ENCODE assay signal across 8 cellular contexts in the genomic region with DNA sequence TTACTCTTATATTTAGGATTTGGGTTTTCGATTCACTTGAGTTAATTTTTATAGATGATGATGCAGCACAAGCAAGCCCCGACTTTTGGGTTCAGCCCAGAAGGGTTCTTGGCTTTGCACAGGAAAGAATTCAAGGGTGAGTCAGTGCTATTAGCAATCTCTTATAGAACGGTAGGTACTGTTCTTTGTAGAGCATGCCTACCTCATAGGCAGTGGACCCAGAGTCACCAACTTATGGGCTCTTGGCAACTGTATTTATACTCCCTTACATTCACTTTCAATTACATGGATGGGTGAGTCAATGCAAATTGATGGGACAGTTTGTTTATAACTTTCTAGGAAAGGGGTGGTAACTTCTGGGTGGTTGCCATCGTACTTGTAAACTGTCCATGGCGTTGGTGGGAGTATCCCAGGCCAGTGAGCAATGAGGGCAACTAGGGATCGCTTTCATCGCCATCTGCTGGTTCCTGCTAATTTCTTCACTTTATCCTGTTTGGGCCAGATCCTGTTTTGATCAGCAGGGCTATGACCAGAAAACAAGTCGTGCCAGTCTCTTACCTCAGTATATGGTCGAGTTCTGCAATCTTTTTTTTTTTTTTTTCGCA.
DNase-seq lines count a peak whose midpoint lies in the region; ATAC-seq, FAIRE-seq and TF ChIP-seq lines count a peak whose summit lies in the region.

No MANE protein-coding gene starts in this region.

- POLR2A ChIA-PET in Caco-2 (lab: Charles Lee), result no interaction called here

- DNase-seq in Caco-2 (peak; percentile 64 to 70), H7 (peak; percentile 41), RPMI7951 (ENCODE audit: low read depth) (peak; percentile 19), iPS DF 6.9 (ENCODE audit: low read depth, low spot score) (peak; percentile 13), NCI-H2196 treated with DMSO at 0.1 percent for 48 hours (lab: John Stamatoyannopoulos, UW; ENCODE audit: unreplicated experiment) (no peak), HTR-8/SVneo (ENCODE audit: insufficient read length, low spot score) (no peak)
- no peak for DNase-seq in stimulated activated effector memory CD8-positive, alpha-beta T cell treated with anti-CD3 and anti-CD28 coated beads, Interleukin-12 subunit alpha, Interleukin-12 subunit beta, amount 100 ng/mL, for 72 hours (ENCODE audit: low spot score in 2 of 2)

- WGBS in iPS DF 6.9 (ENCODE audit: insufficient coverage, insufficient read length), result no CpG with 5 or more reads among the region's 10 CpGs

- TF ChIP-seq CTCF in Caco-2 (IDR thresholded peaks at IDR 0.05; ENCODE audit: insufficient read depth in 1 of 2, low read depth in 1 of 2, low read length in 1 of 2, severe bottlenecking in 1 of 2, unreplicated experiment in 1 of 2), result peak; percentile 48 to 69

- CTCF ChIA-PET in Caco-2 (lab: Charles Lee), result interaction anchor here (0.6 to 1.0 kb wide), 2 partner anchors 107 to 361 kb away, joined by 3 to 4 read pairs; no protein-coding TSS in a partner anchor

- H3K4me3 ChIP-seq in Caco-2 (ENCODE audit: low read depth, low read length), result no peak overlapping the region
- H3K4me3 ChIP-seq in H7 (ENCODE audit: insufficient read depth, low read depth, low read length), result no peak overlapping the region
- H3K4me3 ChIP-seq in iPS DF 6.9 (ENCODE audit: low read length), result no peak overlapping the region

- FAIRE-seq in HTR-8/SVneo (lab: Jason Lieb, UNC), result no peak

- H3K27me3 Mint-ChIP-seq in Caco-2 (ENCODE audit: insufficient read depth, unreplicated experiment), result no peaks in the 10 kb centered on the region

- H3K36me3 Mint-ChIP-seq in Caco-2 (ENCODE audit: insufficient read depth, unreplicated experiment), result no peaks in the 10 kb centered on the region
- no peaks in the 10 kb centered on the region for H3K36me3 Mint-ChIP-seq in stimulated activated effector memory CD8-positive, alpha-beta T cell treated with anti-CD3 and anti-CD28 coated beads, Interleukin-12 subunit alpha, Interleukin-12 subunit beta, amount 100 ng/mL, for 72 hours

- H3K4me1 Mint-ChIP-seq in Caco-2 (ENCODE audit: low read depth, unreplicated experiment), result no peaks in the 10 kb centered on the region
- no peaks in the 10 kb centered on the region for H3K4me1 Mint-ChIP-seq in stimulated activated effector memory CD8-positive, alpha-beta T cell treated with anti-CD3 and anti-CD28 coated beads, Interleukin-12 subunit alpha, Interleukin-12 subunit beta, amount 100 ng/mL, for 72 hours

- H3K27ac ChIP-seq in iPS DF 6.9 (ENCODE audit: low read length), result no peak overlapping the region

- no TSS peak for BruUV-seq in Caco-2 (replicated peaks; lab: Mats Ljungman, UMichigan)

- H3K36me3 ChIP-seq in Caco-2 (ENCODE audit: control insufficient read depth, insufficient read depth, low read length), result no peaks in the 10 kb centered on the region
- H3K36me3 ChIP-seq in H7 (replicated peaks; ENCODE audit: control insufficient read depth, insufficient read depth, low read length), result no peaks in the 10 kb centered on the region
- H3K36me3 ChIP-seq in iPS DF 6.9 (ENCODE audit: control insufficient read depth, insufficient read depth, low read length), result no peaks in the 10 kb centered on the region

- H3K27me3 ChIP-seq in Caco-2 (replicated peaks; ENCODE audit: control insufficient read depth, insufficient read depth, low read length), result no peaks in the 10 kb centered on the region
- no peaks in the 10 kb centered on the region for H3K27me3 ChIP-seq in H7 (ENCODE audit: control insufficient read depth, insufficient read depth, low read length)
- no peaks in the 10 kb centered on the region for H3K27me3 ChIP-seq in iPS DF 6.9 (ENCODE audit: control insufficient read depth, insufficient read depth, low read length)

- no peak overlapping the region for H3K4me3 Mint-ChIP-seq in Caco-2 (ENCODE audit: unreplicated experiment)
- no peak overlapping the region for H3K4me3 Mint-ChIP-seq in stimulated activated effector memory CD8-positive, alpha-beta T cell treated with anti-CD3 and anti-CD28 coated beads, Interleukin-12 subunit alpha, Interleukin-12 subunit beta, amount 100 ng/mL, for 72 hours

- no peaks in the 10 kb centered on the region; the same call in 1 of the 2 replicates for H3K9me3 ChIP-seq in Caco-2
- H3K9me3 ChIP-seq in iPS DF 6.9 (ENCODE audit: control insufficient read depth, insufficient read depth, low read length), result no peaks in the 10 kb centered on the region; the same call in 1 of the 2 replicates

- H3K27ac Mint-ChIP-seq in Caco-2 (ENCODE audit: unreplicated experiment), result no peak overlapping the region
- H3K27ac Mint-ChIP-seq in stimulated activated effector memory CD8-positive, alpha-beta T cell treated with anti-CD3 and anti-CD28 coated beads, Interleukin-12 subunit alpha, Interleukin-12 subunit beta, amount 100 ng/mL, for 72 hours, result no peak overlapping the region

- H3K9me3 Mint-ChIP-seq in Caco-2 (ENCODE audit: unreplicated experiment), result no peaks in the 10 kb centered on the region
- peaks cover 9% of the 10 kb centered on the region for H3K9me3 Mint-ChIP-seq in stimulated activated effector memory CD8-positive, alpha-beta T cell treated with anti-CD3 and anti-CD28 coated beads, Interleukin-12 subunit alpha, Interleukin-12 subunit beta, amount 100 ng/mL, for 72 hours

- ATAC-seq in stimulated activated effector memory CD8-positive, alpha-beta T cell treated with anti-CD3 and anti-CD28 coated beads, Interleukin-12 subunit alpha, Interleukin-12 subunit beta, amount 100 ng/mL, for 72 hours, result no peak
- no peak for ATAC-seq in GM18873 (IDR thresholded peaks at IDR 0.05; ENCODE audit: low FRiP score, unreplicated experiment)

- no peaks in the 10 kb centered on the region for H3K4me1 ChIP-seq in Caco-2
- no peaks in the 10 kb centered on the region for H3K4me1 ChIP-seq in iPS DF 6.9 (ENCODE audit: control insufficient read depth, insufficient read depth, low read length)

- intact Hi-C loops in Caco-2 (cut with micrococcal nuclease; ENCODE audit: unreplicated experiment), result loop anchor here (1.0 to 2.0 kb wide), 3 partner anchors 360 to 850 kb away; no protein-coding TSS in a partner anchor

Comparison
In these comparisons a context has a peak if more than half of its experiments do, and no peak if none do; other contexts are left out.
1. DNase-seq: peak in Caco-2 (2 of 2), H7 (single experiment), RPMI7951 (single experiment) and iPS DF 6.9 (single experiment); none in NCI-H2196 treated with DMSO at 0.1 percent for 48 hours (single experiment), HTR-8/SVneo (single experiment) and stimulated activated effector memory CD8-positive, alpha-beta T cell treated with anti-CD3 and anti-CD28 coated beads, Interleukin-12 subunit alpha, Interleukin-12 subunit beta, amount 100 ng/mL, for 72 hours (0 of 2).